ENCODE assay signal across 11 cellular contexts in genomic region chr4:98656443-98656842, GRCh38. TPM values are rescaled to one million over a fixed set of nuclear protein-coding genes. Genes with fewer than 3 reads are reported as not detected.
DNase-seq lines count a peak whose midpoint lies in the region; ATAC-seq, FAIRE-seq and TF ChIP-seq lines count a peak whose summit lies in the region.
"Had no signal": no experiment of that assay in that cellular context is flagged by ENCODE, and none has a peak within 500 bp of the region (broad histone marks: within the 10 kb centered on the region; RNA-seq: fewer than 3 reads in every experiment).

No MANE protein-coding gene starts in this region.

- no peak overlapping the region for H3K9ac ChIP-seq in iPS-18a (ENCODE audit: low read length)

- peaks cover 26% of the 10 kb centered on the region for H3K36me3 Mint-ChIP-seq in activated CD8-positive, alpha-beta memory T cell treated with anti-CD3 and anti-CD28 coated beads, Interleukin-2, amount 10 ng/mL, durations not matched to agents 7 days and 5 days
- H3K36me3 Mint-ChIP-seq in activated T-helper 2 cell treated with anti-CD3 and anti-CD28 coated beads, Interferon-gamma antibody, Interleukin-2, Interleukin-4, amounts not matched to agents 10 μg/mL and 5 μg/mL and 100 μg/mL, durations not matched to agents 14 hours and 24 hours and 36 hours (ENCODE audit: low read depth): peaks cover 33% of the 10 kb centered on the region

- H3K27ac Mint-ChIP-seq in activated CD8-positive, alpha-beta memory T cell treated with anti-CD3 and anti-CD28 coated beads, Interleukin-2, amount 10 ng/mL, durations not matched to agents 7 days and 5 days: no peak overlapping the region
- no peak overlapping the region for H3K27ac Mint-ChIP-seq in activated T-helper 2 cell treated with anti-CD3 and anti-CD28 coated beads, Interferon-gamma antibody, Interleukin-2, Interleukin-4, amounts not matched to agents 10 μg/mL and 5 μg/mL and 100 μg/mL, durations not matched to agents 14 hours and 24 hours and 36 hours

- no peaks in the 10 kb centered on the region for H3K9me3 Mint-ChIP-seq in activated CD8-positive, alpha-beta memory T cell treated with anti-CD3 and anti-CD28 coated beads, Interleukin-2, amount 10 ng/mL, durations not matched to agents 7 days and 5 days (ENCODE audit: low read depth)
- no peaks in the 10 kb centered on the region for H3K9me3 Mint-ChIP-seq in activated T-helper 2 cell treated with anti-CD3 and anti-CD28 coated beads, Interferon-gamma antibody, Interleukin-2, Interleukin-4, amounts not matched to agents 10 μg/mL and 5 μg/mL and 100 μg/mL, durations not matched to agents 14 hours and 24 hours and 36 hours

- no peak for ATAC-seq in activated CD8-positive, alpha-beta memory T cell treated with anti-CD3 and anti-CD28 coated beads, Interleukin-2, amount 10 ng/mL, durations not matched to agents 7 days and 5 days
- ATAC-seq: psoas muscle had no signal

- intact Hi-C loops in activated T-helper 2 cell treated with anti-CD3 and anti-CD28 coated beads, Interferon-gamma antibody, Interleukin-2, Interleukin-4, amounts not matched to agents 10 μg/mL and 5 μg/mL and 100 μg/mL, durations not matched to agents 14 hours and 24 hours and 36 hours (cut with micrococcal nuclease): no loop called here

- H3K4me3 Mint-ChIP-seq in activated CD8-positive, alpha-beta memory T cell treated with anti-CD3 and anti-CD28 coated beads, Interleukin-2, amount 10 ng/mL, durations not matched to agents 7 days and 5 days: peak overlapping the region; percentile 94
- peak overlapping the region; percentile 100 for H3K4me3 Mint-ChIP-seq in activated T-helper 2 cell treated with anti-CD3 and anti-CD28 coated beads, Interferon-gamma antibody, Interleukin-2, Interleukin-4, amounts not matched to agents 10 μg/mL and 5 μg/mL and 100 μg/mL, durations not matched to agents 14 hours and 24 hours and 36 hours (ENCODE audit: low read depth)

- H3K9me3 ChIP-seq in iPS-18a (ENCODE audit: control insufficient read depth, low read depth, low read length): no peaks in the 10 kb centered on the region
- H3K9me3 ChIP-seq: psoas muscle had no signal

- peaks cover 61% of the 10 kb centered on the region for H3K4me1 Mint-ChIP-seq in activated CD8-positive, alpha-beta memory T cell treated with anti-CD3 and anti-CD28 coated beads, Interleukin-2, amount 10 ng/mL, durations not matched to agents 7 days and 5 days
- H3K4me1 Mint-ChIP-seq in activated T-helper 2 cell treated with anti-CD3 and anti-CD28 coated beads, Interferon-gamma antibody, Interleukin-2, Interleukin-4, amounts not matched to agents 10 μg/mL and 5 μg/mL and 100 μg/mL, durations not matched to agents 14 hours and 24 hours and 36 hours (ENCODE audit: low read depth): peaks cover 63% of the 10 kb centered on the region

- H3K27me3 Mint-ChIP-seq in activated CD8-positive, alpha-beta memory T cell treated with anti-CD3 and anti-CD28 coated beads, Interleukin-2, amount 10 ng/mL, durations not matched to agents 7 days and 5 days: no peaks in the 10 kb centered on the region
- no peaks in the 10 kb centered on the region for H3K27me3 Mint-ChIP-seq in activated T-helper 2 cell treated with anti-CD3 and anti-CD28 coated beads, Interferon-gamma antibody, Interleukin-2, Interleukin-4, amounts not matched to agents 10 μg/mL and 5 μg/mL and 100 μg/mL, durations not matched to agents 14 hours and 24 hours and 36 hours (ENCODE audit: low read depth)

- CTCF ChIA-PET in activated CD8-positive, alpha-beta memory T cell treated with anti-CD3 and anti-CD28 coated beads, Interleukin-2, amount 10 ng/mL, durations not matched to agents 7 days and 5 days (lab: Charles Lee): interaction anchor here (1.1 kb wide), 1 partner anchor 189 kb away, joined by 3 read pairs; no protein-coding TSS in a partner anchor

- no peak for TF ChIP-seq POLR2A in GM12891 (IDR thresholded peaks at IDR 0.05; ENCODE audit: low read depth, low read length)

- DNase-seq in activated CD8-positive, alpha-beta memory T cell treated with anti-CD3 and anti-CD28 coated beads, Interleukin-2, amount 10 ng/mL, durations not matched to agents 7 days and 5 days: no peak
- DNase-seq in activated CD8-positive, alpha-beta memory T cell treated with anti-CD3 and anti-CD28 coated beads, Interleukin-2, amount 50 U/mL, for 48 hours: no peak
- DNase-seq in activated T-helper 2 cell treated with anti-CD3 and anti-CD28 coated beads, Interferon-gamma antibody, Interleukin-2, Interleukin-4, amounts not matched to agents 10 μg/mL and 5 μg/mL and 100 μg/mL, durations not matched to agents 14 hours and 24 hours and 36 hours (ENCODE audit: low spot score): no peak
- peak; percentile 65 for DNase-seq in superior temporal gyrus (ENCODE audit: extremely low spot score)
- no peak for DNase-seq in kidney glomerular epithelial cell (lab: John Stamatoyannopoulos, UW)
- no peak for DNase-seq in germinal center (ENCODE audit: low spot score)
- DNase-seq in GM12891 (ENCODE audit: insufficient read length, low spot score): no peak
- DNase-seq: NCI-H226; psoas muscle; stimulated activated CD8-positive, alpha-beta memory T cell treated with anti-CD3 and anti-CD28 coated beads, Interleukin-4, amount 100 ng/mL, for 48 hours had no signal

- FAIRE-seq in GM12891 (lab: Jason Lieb, UNC): no peak

- H3K36me3 ChIP-seq in iPS-18a (ENCODE audit: control insufficient read depth, low read depth, low read length): no peaks in the 10 kb centered on the region

- H3K27ac ChIP-seq in iPS-18a (ENCODE audit: low read length): no peak overlapping the region
- H3K27ac ChIP-seq: psoas muscle had no signal

- H3K4me1 ChIP-seq in iPS-18a (ENCODE audit: control insufficient read depth, low read depth, low read length): peaks cover 26% of the 10 kb centered on the region

- H3K27me3 ChIP-seq in iPS-18a (ENCODE audit: control insufficient read depth, insufficient read depth, low read length): peaks cover 50% of the 10 kb centered on the region

- peak overlapping the region; percentile 77 for H3K4me3 ChIP-seq in iPS-18a (ENCODE audit: low read length)

TF ChIP-seq in GM12891, 5 proteins besides CTCF, POLR2A, EP300 and RAD21:
- TF ChIP-seq SPI1 (IDR thresholded peaks at IDR 0.05; ENCODE audit: low read depth, low read length) (no peak), POLR2AphosphoS5 (IDR thresholded peaks at IDR 0.05; ENCODE audit: low read depth, low read length) (no peak), POU2F2 (IDR thresholded peaks at IDR 0.05; ENCODE audit: low read depth, low read length) (no peak)

RNA-seq across cellular contexts. Expression of gene TSPAN5, which starts 2.0 kb away (rescaled TPM):
- 10 to 100 TPM; 25.0 to 27.8 TPM for total RNA-seq in activated CD8-positive, alpha-beta memory T cell treated with anti-CD3 and anti-CD28 coated beads, Interleukin-2, amount 10 ng/mL, durations not matched to agents 7 days and 5 days
- 21.1 and 24.4 TPM in 2 replicates for total RNA-seq in activated T-helper 2 cell treated with anti-CD3 and anti-CD28 coated beads, Interferon-gamma antibody, Interleukin-2, Interleukin-4, amounts not matched to agents 10 μg/mL and 5 μg/mL and 100 μg/mL, durations not matched to agents 14 hours and 24 hours and 36 hours
- 0.03 TPM for polyA plus RNA-seq in GM12891 (2012; ENCODE audit: low read depth, missing spikeins)
